In genomic region chr9:125391704-125392103, GRCh38 we compare ENCODE assay signal across 27 cellular contexts.
"Had no signal": no experiment of that assay in that cellular context is flagged by ENCODE, and none has a peak within 500 bp of the region (broad histone marks: within the 10 kb centered on the region; RNA-seq: fewer than 3 reads in every experiment).

No MANE protein-coding gene starts in this region.

- H3K27me3 ChIP-seq: breast epithelium, gastroesophageal sphincter, heart right ventricle, left lung, neural progenitor cell, right atrium auricular region, stomach, thyroid gland, upper lobe of left lung, vagina had no signal

- H3K9me3 ChIP-seq: breast epithelium, gastroesophageal sphincter, heart right ventricle, left lung, lower lobe of right lung, right atrium auricular region, stomach, thyroid gland, upper lobe of left lung, vagina had no signal

- H3K27ac ChIP-seq: breast epithelium, gastroesophageal sphincter, heart right ventricle, left lung, lower lobe of right lung, neural progenitor cell, right atrium auricular region, stomach, thyroid gland, upper lobe of left lung, vagina had no signal

- H3K4me1 ChIP-seq: breast epithelium, gastroesophageal sphincter, heart right ventricle, left lung, lower lobe of right lung, neural progenitor cell, right atrium auricular region, stomach, thyroid gland, upper lobe of left lung, vagina had no signal

- H3K36me3 ChIP-seq: breast epithelium, gastroesophageal sphincter, heart right ventricle, left lung, lower lobe of right lung, neural progenitor cell, right atrium auricular region, stomach, thyroid gland, upper lobe of left lung, vagina had no signal

- DNase-seq: activated CD4-positive, alpha-beta memory T cell treated with anti-CD3 and anti-CD28 coated beads, Interleukin-2, amount 10 ng/mL, durations not matched to agents 7 days and 5 days; activated CD4-positive, alpha-beta T cell treated with anti-CD3 and anti-CD28 coated beads, Interleukin-2, amount 10 ng/mL, durations not matched to agents 7 days and 5 days; activated CD4-positive, CD25-positive, alpha-beta regulatory T cell treated with anti-CD3 and anti-CD28 coated beads, Interleukin-2, amount 50 U/mL, for 72 hours; activated naive CD4-positive, alpha-beta T cell; activated T-cell treated with anti-CD3 and anti-CD28 coated beads, Interleukin-2, amount 50 U/mL, for 4 hours; dermis blood vessel endothelial cell; effector CD4-positive, alpha-beta T cell; erythroblast; heart right ventricle; left lung; lower lobe of right lung; mesenchymal stem cell; natural killer cell; stimulated activated CD4-positive, alpha-beta T cell treated with anti-CD3 and anti-CD28 coated beads, Interleukin-2, amount 100 ng/mL, for 24 hours; stimulated activated naive B cell treated with anti-CD40 and anti-IgM and Interleukin-4, amounts not matched to agents 10 μg/mL and 1 μg/mL and 100 μg/mL, for 72 hours; stomach; T1000; thyroid gland; upper lobe of left lung had no signal

- ATAC-seq: activated naive CD4-positive, alpha-beta T cell treated with anti-CD3 and anti-CD28 coated beads, Interleukin-2, amount 50 U/mL, for 72 hours; activated T-cell treated with anti-CD3 and anti-CD28 coated beads, Interleukin-2, amount 50 U/mL, for 4 hours; activated T-helper 17 cell treated with anti-CD3 and anti-CD28 coated beads, Interleukin-2, amount 50 U/mL, for 72 hours; gastroesophageal sphincter; heart right ventricle; left lung; lower lobe of right lung; natural killer cell; stimulated activated naive B cell treated with anti-CD40 and anti-IgM and Interleukin-4, amounts not matched to agents 10 μg/mL and 1 μg/mL and 100 μg/mL, for 72 hours had no signal

- H3K9ac ChIP-seq: neural progenitor cell had no signal

- H3K4me2 ChIP-seq: neural progenitor cell, smooth muscle cell had no signal

- H3K4me3 ChIP-seq: breast epithelium, gastroesophageal sphincter, heart right ventricle, left lung, lower lobe of right lung, neural progenitor cell, right atrium auricular region, smooth muscle cell, stomach, thyroid gland, upper lobe of left lung, vagina had no signal

- H2AFZ ChIP-seq: neural progenitor cell had no signal
